In genomic region chr13:33541962-33542308, GRCh38 we compare ENCODE assay signal across 8 cellular contexts.
DNase-seq lines count a peak whose midpoint lies in the region; ATAC-seq and TF ChIP-seq lines count a peak whose summit lies in the region.

No MANE protein-coding gene starts in this region.

- H3K4me2 ChIP-seq in GM23338 (peak overlapping the region; percentile 81), smooth muscle cell (peak overlapping the region; percentile 80)

- no peaks in the 10 kb centered on the region for H4K20me1 ChIP-seq in GM23338 (replicated peaks; ENCODE audit: insufficient read depth)
- H4K20me1 ChIP-seq in smooth muscle cell (ENCODE audit: low read depth): no peaks in the 10 kb centered on the region

- peak overlapping the region; percentile 45; the same call in 1 of the 2 replicates for H2AFZ ChIP-seq in GM23338
- H2AFZ ChIP-seq in smooth muscle cell (ENCODE audit: low read depth): no peak overlapping the region

- H3K4me1 ChIP-seq in GM23338 (ENCODE audit: insufficient read depth) (peaks cover 29% of the 10 kb centered on the region), right cardiac atrium (ENCODE audit: control insufficient read depth, insufficient read depth, low read length) (no peaks in the 10 kb centered on the region), smooth muscle cell (ENCODE audit: low read depth) (peaks cover 30% of the 10 kb centered on the region)

- H3K4me1 Mint-ChIP-seq in GM23338 (peaks cover 45% of the 10 kb centered on the region), activated B cell treated with CpG ODN at 0.5 μM for 24 hours (peaks cover 48% of the 10 kb centered on the region)

- POLR2A ChIA-PET in activated B cell treated with CpG ODN at 0.5 μM for 24 hours (lab: Charles Lee): interaction anchor here (1.2 kb wide), 1 partner anchor 955 kb away, joined by 4 read pairs; no protein-coding TSS in a partner anchor

- peaks cover 9% of the 10 kb centered on the region for H3K27me3 Mint-ChIP-seq in GM23338 (ENCODE audit: insufficient read depth, low read depth, poor library complexity)
- no peaks in the 10 kb centered on the region for H3K27me3 Mint-ChIP-seq in activated B cell treated with CpG ODN at 0.5 μM for 24 hours

- TF ChIP-seq CTCF in GM23338 (conservative IDR thresholded peaks at IDR 0.05; ENCODE audit: low read depth in 2 of 2) (no peak), activated B cell treated with CpG ODN at 0.5 μM for 24 hours (IDR thresholded peaks at IDR 0.05) (no peak), smooth muscle cell (IDR thresholded peaks at IDR 0.05; ENCODE audit: borderline replicate concordance, insufficient read depth, poor library complexity, severe bottlenecking) (no peak)

- no peak for DNase-seq in GM23338 (ENCODE audit: low spot score)
- no peak for DNase-seq in activated B cell treated with CpG ODN at 0.5 μM for 24 hours
- DNase-seq in right cardiac atrium: no peak
- no peak for DNase-seq in smooth muscle cell (lab: John Stamatoyannopoulos, UW; ENCODE audit: unreplicated experiment)
- DNase-seq in NCI-H1436 treated with DMSO at 0.1 percent for 48 hours (lab: John Stamatoyannopoulos, UW): no peak

- ATAC-seq in GM23338: peak; percentile 13
- ATAC-seq in activated B cell treated with CpG ODN at 0.5 μM for 24 hours (ENCODE audit: low read depth): no peak
- ATAC-seq in right cardiac atrium: no peak
- ATAC-seq in HG03108 (IDR thresholded peaks at IDR 0.05; ENCODE audit: unreplicated experiment): no peak
- no peak for ATAC-seq in GM18858 (IDR thresholded peaks at IDR 0.05; ENCODE audit: unreplicated experiment)
- ATAC-seq in HG03521 (IDR thresholded peaks at IDR 0.05; ENCODE audit: unreplicated experiment): no peak

- H3K27me3 ChIP-seq in GM23338 (ENCODE audit: insufficient read depth) (no peaks in the 10 kb centered on the region), right cardiac atrium (ENCODE audit: control insufficient read depth, insufficient read depth) (no peaks in the 10 kb centered on the region), smooth muscle cell (ENCODE audit: low read depth) (no peaks in the 10 kb centered on the region)

- no peaks in the 10 kb centered on the region for H3K9me3 ChIP-seq in right cardiac atrium (ENCODE audit: control insufficient read depth, low read length)
- H3K9me3 ChIP-seq in smooth muscle cell (replicated peaks; ENCODE audit: low read depth): no peaks in the 10 kb centered on the region

- 6% methylated on average over 8 of the region's 8 CpGs for WGBS in right cardiac atrium
- 8% methylated on average over 8 of the region's 8 CpGs for WGBS in smooth muscle cell (ENCODE audit: low lambda C conversion rate)

- peak overlapping the region; percentile 63 for H3K4me3 ChIP-seq in GM23338
- H3K4me3 ChIP-seq in right cardiac atrium (ENCODE audit: low read length): peak overlapping the region; percentile 58
- H3K4me3 ChIP-seq in smooth muscle cell: peak overlapping the region; percentile 53

- intact Hi-C loops in activated B cell treated with CpG ODN at 0.5 μM for 24 hours (cut with micrococcal nuclease): loop anchor here (1.0 to 10.0 kb wide), 16 partner anchors 181 to 1695 kb away; partner anchors contain the start of genes BRCA2, FRY, N4BP2L2 and NBEA
- intact Hi-C loops in right cardiac atrium (cut with DNase I): loop anchor here in 3 of 4 donors (5.0 to 10.0 kb wide), 6 partner anchors 180 to 955 kb away; partner anchors contain the start of genes PDS5B (in 1 of the 3) and STARD13 (in 1 of the 3)

- peak overlapping the region; percentile 100 for H3K27ac ChIP-seq in GM23338 (ENCODE audit: low read depth)
- H3K27ac ChIP-seq in right cardiac atrium (ENCODE audit: low read length): peak overlapping the region; percentile 98
- H3K27ac ChIP-seq in smooth muscle cell (ENCODE audit: low read depth): peak overlapping the region; percentile 97

- H3F3A ChIP-seq in GM23338 (replicated peaks; ENCODE audit: low read depth) (peaks cover 7% of the 10 kb centered on the region; the same call in 1 of the 2 replicates), smooth muscle cell (ENCODE audit: low read depth) (peaks cover 30% of the 10 kb centered on the region)

- H3K4me3 Mint-ChIP-seq in GM23338 (peak overlapping the region; percentile 91), activated B cell treated with CpG ODN at 0.5 μM for 24 hours (peak overlapping the region; percentile 96)

- H3K9me3 Mint-ChIP-seq in GM23338 (no peaks in the 10 kb centered on the region; the same call in 2 of the 3 replicates), activated B cell treated with CpG ODN at 0.5 μM for 24 hours (no peaks in the 10 kb centered on the region)

- H3K36me3 Mint-ChIP-seq in GM23338 (ENCODE audit: low read depth): peaks cover 2% of the 10 kb centered on the region; the same call in 1 of the 3 replicates
- H3K36me3 Mint-ChIP-seq in activated B cell treated with CpG ODN at 0.5 μM for 24 hours (ENCODE audit: low read depth): peaks cover 8% of the 10 kb centered on the region

- H3K27ac Mint-ChIP-seq in GM23338: peak overlapping the region; percentile 100
- H3K27ac Mint-ChIP-seq in activated B cell treated with CpG ODN at 0.5 μM for 24 hours: peak overlapping the region; percentile 100

- CTCF ChIA-PET in activated B cell treated with CpG ODN at 0.5 μM for 24 hours (lab: Charles Lee): no interaction called here

- no peaks in the 10 kb centered on the region for H3K36me3 ChIP-seq in GM23338 (ENCODE audit: insufficient read depth)
- H3K36me3 ChIP-seq in smooth muscle cell (ENCODE audit: low read depth): no peaks in the 10 kb centered on the region

- no peaks in the 10 kb centered on the region for H3K9me2 ChIP-seq in GM23338 (ENCODE audit: insufficient read depth)

- no peaks in the 10 kb centered on the region for H3K79me2 ChIP-seq in GM23338 (replicated peaks; ENCODE audit: insufficient read depth)
- H3K79me2 ChIP-seq in smooth muscle cell (ENCODE audit: low read depth): no peaks in the 10 kb centered on the region

- H3K9ac ChIP-seq in smooth muscle cell (ENCODE audit: low read depth): peak overlapping the region; percentile 91

TF ChIP-seq in GM23338, 12 proteins besides CTCF, POLR2A, EP300 and RAD21 (continues in another document):
- no peak for TF ChIP-seq ZNF114 (CRISPR knock-in tag; IDR thresholded peaks at IDR 0.05)
- TF ChIP-seq POLR2AphosphoS5 (IDR thresholded peaks at IDR 0.05; ENCODE audit: low read depth): no peak
- TF ChIP-seq ZNF462 (CRISPR knock-in tag; IDR thresholded peaks at IDR 0.05): no peak
- no peak for TF ChIP-seq EZH2 (IDR thresholded peaks at IDR 0.05; ENCODE audit: low read depth, unreplicated experiment)
- no peak for TF ChIP-seq CREB1 (CRISPR knock-in tag; IDR thresholded peaks at IDR 0.05; ENCODE audit: low read depth)
- no peak for TF ChIP-seq NANOG (IDR thresholded peaks at IDR 0.05; ENCODE audit: borderline replicate concordance)
